8 cellular contexts compared by ENCODE assay signal in the genomic region with DNA sequence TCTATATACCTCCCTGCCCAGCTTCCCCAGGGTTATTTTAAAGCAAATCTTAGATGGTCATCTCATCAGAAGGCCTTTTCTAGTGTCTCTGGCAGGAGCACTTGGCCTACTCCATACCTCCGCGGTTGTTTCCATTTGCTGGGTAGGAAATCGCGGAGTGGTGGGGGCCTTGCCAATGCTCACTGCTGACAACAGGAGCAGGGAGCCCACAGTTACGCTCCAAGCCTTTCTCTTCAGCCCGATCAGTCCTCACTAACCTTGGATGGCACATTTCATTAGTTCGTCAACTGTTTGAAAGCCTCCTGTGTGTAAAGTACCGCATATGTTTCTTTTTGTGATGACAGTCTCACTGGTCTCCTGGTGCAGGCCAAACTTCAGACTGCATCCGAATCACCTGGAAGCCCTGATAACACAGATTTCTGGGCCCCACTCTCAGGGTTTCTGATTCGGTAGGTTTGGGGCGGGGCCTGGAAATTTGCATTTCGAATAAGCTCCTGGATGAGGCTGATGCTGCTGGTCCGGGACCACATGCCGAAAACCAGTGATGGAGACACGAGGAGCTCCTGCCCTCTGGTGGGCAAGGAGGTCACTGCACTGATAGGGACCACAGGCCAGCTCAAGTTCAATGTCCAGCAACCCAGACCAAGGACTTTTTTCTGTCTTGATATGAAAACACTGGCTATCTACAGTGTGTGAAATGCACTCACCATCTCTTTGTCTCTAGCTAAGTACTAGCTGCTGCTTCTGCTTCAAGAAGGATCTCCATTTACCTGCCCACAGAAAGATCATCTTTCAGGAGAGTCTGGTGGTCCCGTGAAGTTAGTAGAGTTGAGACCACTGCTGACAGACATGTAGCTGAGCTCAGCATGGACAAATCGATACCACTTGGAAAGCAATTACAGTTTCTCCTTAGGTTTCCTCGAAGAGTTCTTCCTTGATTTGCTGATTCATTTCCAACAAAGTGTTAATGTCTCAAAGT. TPM values are rescaled to one million over a fixed set of nuclear protein-coding genes. Genes with fewer than 3 reads are reported as not detected.
A peak's percentile ranks its signal among the peaks of the same experiment; 100 is the strongest.
DNase-seq lines count a peak whose midpoint lies in the region; ATAC-seq, FAIRE-seq and TF ChIP-seq lines count a peak whose summit lies in the region.

No MANE protein-coding gene starts in this region.

- H3K9me3 Mint-ChIP-seq in nephron progenitor cell = no peaks in the 10 kb centered on the region

- no peak overlapping the region for H3K4me3 Mint-ChIP-seq in nephron progenitor cell

- no peak overlapping the region for H3K27ac Mint-ChIP-seq in nephron progenitor cell

- DNase-seq in A549 (ENCODE audit: low read depth in 1 of 2, low spot score in 1 of 2) (peak; percentile 77 to 93), NT2/D1 (ENCODE audit: low read depth, low spot score) (peak; percentile 72), fibroblast of mammary gland (ENCODE audit: low read depth) (peak; percentile 63), nephron progenitor cell (peak; percentile 80), thyroid gland (peak; percentile 61 to 70)
- peak; percentile 65 to 76 for DNase-seq in activated T-cell treated with anti-CD3 and anti-CD28 coated beads, Interleukin-2, amount 50 U/mL, for 48 hours

- H3K27ac ChIP-seq in A549 = no peak overlapping the region
- no peak overlapping the region for H3K27ac ChIP-seq in thyroid gland

- peak overlapping the region; percentile 64 for H3K4me2 ChIP-seq in A549

- peaks cover 13% of the 10 kb centered on the region for H3K27me3 Mint-ChIP-seq in nephron progenitor cell (ENCODE audit: low read depth, poor library complexity)

- H3K4me3 ChIP-seq in A549 (no peak overlapping the region), NT2/D1 (ENCODE audit: insufficient read length, low read depth) (no peak overlapping the region), fibroblast of mammary gland (ENCODE audit: control insufficient read depth, low read depth, low read length) (no peak overlapping the region), thyroid gland (replicated peaks in 1 of 3) (no peak overlapping the region)

- no peaks in the 10 kb centered on the region for H3K4me1 Mint-ChIP-seq in nephron progenitor cell

- no peaks in the 10 kb centered on the region for H3K9me3 ChIP-seq in A549
- no peaks in the 10 kb centered on the region for H3K9me3 ChIP-seq in NT2/D1 (ENCODE audit: insufficient read depth, low read length)
- no peaks in the 10 kb centered on the region for H3K9me3 ChIP-seq in thyroid gland

- no peak overlapping the region for H3K9ac ChIP-seq in NT2/D1 (ENCODE audit: insufficient read length, low read depth)

- peaks cover 4% of the 10 kb centered on the region; the same call in 2 of the 3 replicates for H3K4me1 ChIP-seq in A549
- no peaks in the 10 kb centered on the region for H3K4me1 ChIP-seq in NT2/D1 (ENCODE audit: insufficient read depth, insufficient read length)
- no peaks in the 10 kb centered on the region for H3K4me1 ChIP-seq in thyroid gland

- no peak for TF ChIP-seq POLR2A in A549 (IDR thresholded peaks at IDR 0.05; ENCODE audit: low read length)
- TF ChIP-seq POLR2A in thyroid gland (IDR thresholded peaks at IDR 0.05) = no peak

- H3K36me3 ChIP-seq in NT2/D1 (ENCODE audit: insufficient read depth, insufficient read length, low read length) (no peaks in the 10 kb centered on the region), thyroid gland (no peaks in the 10 kb centered on the region)

- no peak for TF ChIP-seq EP300 in A549 (IDR thresholded peaks at IDR 0.05)

- TF ChIP-seq RAD21 in A549 (conservative IDR thresholded peaks at IDR 0.05 in 1 of 2, IDR thresholded peaks at IDR 0.05 in 1 of 2) = peak; percentile 89 to 90

- CTCF ChIA-PET in A549 (lab: Yijun Ruan, JAX) = interaction anchor here (0.6 to 2.5 kb wide), 67 partner anchors 9 to 1713 kb away, joined by 3 to 41 read pairs (median 4); a partner anchor contains a TSS

- 50% methylated on average over 18 of the region's 18 CpGs for WGBS in A549 (ENCODE audit: missing lambda C conversion rate)
- 48 to 56% methylated on average over 17 to 18 of the region's 18 CpGs for WGBS in thyroid gland, 2 donors

- TF ChIP-seq CTCF in A549 (IDR thresholded peaks at IDR 0.05) (peak; percentile 92), GM12873 (IDR thresholded peaks at IDR 0.05; ENCODE audit: insufficient read depth, low read depth, low read length, missing control alignments) (peak; percentile 96), fibroblast of mammary gland (conservative IDR thresholded peaks at IDR 0.05; ENCODE audit: control insufficient read depth, insufficient read depth, low read depth, low read length) (peak; percentile 92), nephron progenitor cell (IDR thresholded peaks at IDR 0.05) (peak; percentile 85), thyroid gland (IDR thresholded peaks at IDR 0.05) (peak; percentile 63 to 93 (median 78))

- H3K27me3 ChIP-seq in NT2/D1 (ENCODE audit: insufficient read depth, insufficient read length) = no peaks in the 10 kb centered on the region
- H3K27me3 ChIP-seq in thyroid gland = no peaks in the 10 kb centered on the region

- intact Hi-C loops in thyroid gland (cut with DNase I) = no loop called here

- ATAC-seq in A549 (peak; percentile 97 to 98), HG02884 (IDR thresholded peaks at IDR 0.05; ENCODE audit: unreplicated experiment) (peak; percentile 74)

- no peaks in the 10 kb centered on the region for H3K36me3 Mint-ChIP-seq in nephron progenitor cell (ENCODE audit: low read depth)

- POLR2A ChIA-PET in A549 (lab: Yijun Ruan, JAX) = no interaction called here

- peak; percentile 86 for FAIRE-seq in A549 (lab: Jason Lieb, UNC)

TF ChIP-seq in A549, 52 proteins besides CTCF, POLR2A, EP300 and RAD21:
- peak; percentile 92 for TF ChIP-seq SMC3 (IDR thresholded peaks at IDR 0.05)
- no peak for TF ChIP-seq JUN (IDR thresholded peaks at IDR 0.05)
- TF ChIP-seq FOXS1 (CRISPR knock-in tag; IDR thresholded peaks at IDR 0.05) = no peak
- no peak for TF ChIP-seq SREBF2 (IDR thresholded peaks at IDR 0.05)
- peak; percentile 49; the same call in 1 of the 2 replicates for TF ChIP-seq RCOR1 (IDR thresholded peaks at IDR 0.05; ENCODE audit: low read depth, low read length)
- no peak for TF ChIP-seq PHF8 (IDR thresholded peaks at IDR 0.05; ENCODE audit: borderline replicate concordance, low read depth)
- TF ChIP-seq, protein P1, sequence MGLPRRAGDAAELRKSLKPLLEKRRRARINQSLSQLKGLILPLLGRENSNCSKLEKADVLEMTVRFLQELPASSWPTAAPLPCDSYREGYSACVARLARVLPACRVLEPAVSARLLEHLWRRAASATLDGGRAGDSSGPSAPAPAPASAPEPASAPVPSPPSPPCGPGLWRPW (IDR thresholded peaks at IDR 0.05) = no peak
- TF ChIP-seq, protein P2, sequence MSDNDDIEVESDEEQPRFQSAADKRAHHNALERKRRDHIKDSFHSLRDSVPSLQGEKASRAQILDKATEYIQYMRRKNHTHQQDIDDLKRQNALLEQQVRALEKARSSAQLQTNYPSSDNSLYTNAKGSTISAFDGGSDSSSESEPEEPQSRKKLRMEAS (IDR thresholded peaks at IDR 0.05) = peak; percentile 60; the same call in 1 of the 2 replicates
- TF ChIP-seq HDAC2 (IDR thresholded peaks at IDR 0.05) = no peak
- no peak for TF ChIP-seq EHF (CRISPR knock-in tag; IDR thresholded peaks at IDR 0.05)
- TF ChIP-seq MYC (IDR thresholded peaks at IDR 0.05; ENCODE audit: borderline replicate concordance, low read length) = peak; percentile 69; the same call in 1 of the 2 replicates
TF ChIP-seq in A549: peak in this region for 4.

RNA-seq across cellular contexts. Expression of a gene that starts 14.0 kb away (rescaled TPM):
- 0.32 and 0.71 TPM in 2 replicates for polyA plus RNA-seq in A549 (2011; rRNA removed)
- polyA plus RNA-seq in A549 (2012; cell fraction: cytosol; rRNA removed) = 0.17 and 0.25 TPM in 2 replicates
- polyA plus RNA-seq in A549 (2012; cell fraction: nucleus; rRNA removed) = 0.51 and 0.83 TPM in 2 replicates
- polyA plus RNA-seq in A549 (2017; fragmentation: RNase III; extraction: RNeasy Plus Mini Kit Qiagen cat#74134 plus additional on column Dnase treatment) = 0.21 to 0.29 TPM (median 0.28 TPM) in 3 replicates
- 1.0 and 1.9 TPM in 2 replicates for polyA minus RNA-seq in A549 (2011; rRNA and poly(A)+ RNA removed)
- 1 to 10 TPM in 3 of 4 donors, under 1 TPM in 1; 0.67 to 3.7 (median 2.7) TPM for total RNA-seq in thyroid gland
